ENCODE assay signal across 10 cellular contexts in the genomic region with DNA sequence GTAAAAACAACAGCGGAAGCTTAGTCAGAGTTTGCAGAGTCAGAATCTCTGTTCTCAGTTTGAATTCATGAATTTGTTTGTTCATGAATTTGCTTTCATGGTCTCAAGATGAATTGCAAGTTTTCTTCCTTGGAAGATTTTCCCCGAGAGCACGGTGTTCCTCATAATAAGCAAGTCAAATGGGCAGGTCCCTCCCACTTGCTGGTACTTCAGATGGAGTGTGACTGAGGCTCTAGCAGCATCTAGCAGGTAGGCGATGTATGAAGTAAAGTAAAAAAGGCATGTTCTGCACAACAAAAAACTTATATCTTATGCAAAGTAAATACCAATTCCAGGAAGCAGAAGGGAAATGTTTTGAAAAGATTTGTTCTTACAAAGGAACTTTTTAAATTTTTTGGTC. TPM values are rescaled to one million over a fixed set of nuclear protein-coding genes. Genes with fewer than 3 reads are reported as not detected.
"Had no signal": no experiment of that assay in that cellular context is flagged by ENCODE, and none has a peak within 500 bp of the region (broad histone marks: within the 10 kb centered on the region; RNA-seq: fewer than 3 reads in every experiment).

No MANE protein-coding gene starts in this region.

- H3K4me1 Mint-ChIP-seq: IgD-negative memory B cell had no signal

- H3K27ac Mint-ChIP-seq: IgD-negative memory B cell had no signal

- DNase-seq: GM23248, GOT3, H7, HCEC 1CT, KBM-7 had no signal

- H3K36me3 Mint-ChIP-seq: IgD-negative memory B cell had no signal

- H3K4me3 ChIP-seq: GM23248 had no signal

- H3K4me3 Mint-ChIP-seq: IgD-negative memory B cell had no signal

- H3K27me3 Mint-ChIP-seq: IgD-negative memory B cell had no signal

- ATAC-seq: HepG2 had no signal

- H3K27ac ChIP-seq: GM23248, HL-60 had no signal

RNA-seq across cellular contexts. Expression of a gene that starts 15.5 kb away (rescaled TPM):
- total RNA-seq: GM23248, H4, H7, HT1080 had no signal
- polyA plus RNA-seq: GM23248, IgD-negative memory B cell had no signal
